8 cellular contexts compared by ENCODE assay signal in the genomic region with DNA sequence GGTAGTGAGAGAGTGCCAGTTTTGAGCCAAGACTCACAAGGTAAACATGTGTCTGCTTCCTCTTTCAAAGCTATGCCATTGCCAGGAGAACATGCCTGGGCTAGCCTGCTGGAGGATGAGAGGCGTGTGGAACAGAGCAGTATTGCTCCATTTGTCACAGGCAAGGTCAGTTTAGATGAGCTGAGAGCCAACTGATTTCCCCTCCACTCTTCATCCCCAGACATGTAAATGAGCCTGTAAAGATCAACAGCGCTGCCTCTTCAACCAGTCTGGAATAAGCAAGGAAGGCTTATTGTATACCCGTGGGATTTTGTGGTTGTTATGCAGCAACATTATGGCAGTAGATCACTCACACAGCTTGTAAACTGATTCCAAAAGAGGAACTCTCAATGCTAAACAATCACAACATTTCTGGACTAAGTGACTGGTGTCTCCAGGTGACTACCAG. TPM values are rescaled to one million over a fixed set of nuclear protein-coding genes. Genes with fewer than 3 reads are reported as not detected.
A peak's percentile ranks its signal among the peaks of the same experiment; 100 is the strongest.
DNase-seq lines count a peak whose midpoint lies in the region; ATAC-seq and TF ChIP-seq lines count a peak whose summit lies in the region.

No MANE protein-coding gene starts in this region.

- peak overlapping the region; percentile 34 for H3K56ac ChIP-seq in mesendoderm (ENCODE audit: low read length)

- H2BK15ac ChIP-seq in mesendoderm (replicated peaks; ENCODE audit: low read depth) = no peak overlapping the region

- no peak overlapping the region for H3K4ac ChIP-seq in mesendoderm (ENCODE audit: low read depth, low read length)

- H3K79me2 ChIP-seq in mesendoderm (ENCODE audit: control insufficient read depth, insufficient read depth, low read length) = no peaks in the 10 kb centered on the region

- no peak overlapping the region for H3K4me3 ChIP-seq in mesendoderm (ENCODE audit: low read length)
- H3K4me3 ChIP-seq in coronary artery = no peak overlapping the region
- H3K4me3 ChIP-seq in spleen = no peak overlapping the region

- no peak overlapping the region for H3K9ac ChIP-seq in mesendoderm (ENCODE audit: low read length)

- intact Hi-C loops in spleen (cut with DNase I; ENCODE audit: low total_unique reads) = no loop called here

- no peak overlapping the region for H2AK5ac ChIP-seq in mesendoderm (ENCODE audit: low read length)

- H3K18ac ChIP-seq in mesendoderm (ENCODE audit: low read length) = peak overlapping the region; percentile 52

- H3K4me2 ChIP-seq in mesendoderm (ENCODE audit: low read length) = no peak overlapping the region

- H3K27me3 ChIP-seq in mesendoderm (ENCODE audit: insufficient read depth, low read length, poor library complexity) (no peaks in the 10 kb centered on the region), spleen (replicated peaks in 1 of 7) (peaks cover 0 to 14% (median 4%) of the 10 kb centered on the region in 7 donors)

- H4K5ac ChIP-seq in mesendoderm (ENCODE audit: low read length) = no peak overlapping the region

- peak overlapping the region; percentile 28 for H2BK5ac ChIP-seq in mesendoderm (ENCODE audit: low read length)

- WGBS in mesendoderm (ENCODE audit: extremely low coverage, insufficient coverage, low lambda C conversion rate) = no CpG with 5 or more reads among the region's 3 CpGs
- 36 to 67% (median 57%) methylated on average over 3 of the region's 3 CpGs for WGBS in spleen, 5 donors

- H3K36me3 ChIP-seq in mesendoderm (ENCODE audit: control insufficient read depth, insufficient read depth, low read length) = no peaks in the 10 kb centered on the region
- H3K36me3 ChIP-seq in spleen = no peaks in the 10 kb centered on the region

- ATAC-seq in GM18873 (IDR thresholded peaks at IDR 0.05; ENCODE audit: low FRiP score, unreplicated experiment) (peak; percentile 58), HG03439 (IDR thresholded peaks at IDR 0.05; ENCODE audit: unreplicated experiment) (peak; percentile 84)

- H2BK120ac ChIP-seq in mesendoderm (ENCODE audit: low read depth, low read length) = peak overlapping the region; percentile 93

- H3K27ac ChIP-seq in mesendoderm (ENCODE audit: low read depth, low read length) (peak overlapping the region; percentile 3), coronary artery (no peak overlapping the region), spleen (no peak overlapping the region)

- no peak for TF ChIP-seq CTCF in coronary artery (IDR thresholded peaks at IDR 0.05)
- TF ChIP-seq CTCF in spleen (IDR thresholded peaks at IDR 0.05 in 8 of 11, conservative IDR thresholded peaks at IDR 0.05 in 3 of 11) = no peak

- H3K4me1 ChIP-seq in mesendoderm (ENCODE audit: control insufficient read depth, low read depth, low read length) (peaks cover 20% of the 10 kb centered on the region), spleen (no peaks in the 10 kb centered on the region)

- H3K23ac ChIP-seq in mesendoderm (ENCODE audit: low read length) = no peak overlapping the region

- no peaks in the 10 kb centered on the region for H3K79me1 ChIP-seq in mesendoderm (ENCODE audit: low read length)

- no peaks in the 10 kb centered on the region for H3K9me3 ChIP-seq in spleen

- DNase-seq in SIG-M5 (lab: John Stamatoyannopoulos, UW) (peak; percentile 28), mesendoderm (peak; percentile 75), coronary artery (ENCODE audit: low spot score) (no peak), NAMALWA (ENCODE audit: low spot score) (no peak), spleen (no peak)
- no peak for DNase-seq in stimulated activated CD4-positive, alpha-beta T cell treated with anti-CD3 and anti-CD28 coated beads, Interleukin-2, amount 100 ng/mL, for 24 hours

- no peak overlapping the region for H4K8ac ChIP-seq in mesendoderm (ENCODE audit: low read depth, low read length)

- no peak for TF ChIP-seq POLR2A in spleen (IDR thresholded peaks at IDR 0.05)

RNA-seq across cellular contexts. Expression of a gene that starts 8.2 kb away (rescaled TPM):
- polyA plus RNA-seq in mesendoderm (2013, experiment 1 of 2) = 2.8 TPM
- polyA plus RNA-seq in mesendoderm (2013, experiment 2 of 2) = 3.1 TPM
- total RNA-seq in spleen = under 1 TPM in 5 of 7 donors, not detected in 2; 0.13 to 0.88 (median 0.58) TPM
- polyA plus RNA-seq in spleen = under 1 TPM; 0.02 to 0.06 (median 0.02) TPM

Comparison
In these comparisons a context has a peak if more than half of its experiments do, and no peak if none do; other contexts are left out.
1. DNase-seq: peak in SIG-M5 (single experiment) and mesendoderm (single experiment); none in coronary artery (single experiment), NAMALWA (single experiment), stimulated activated CD4-positive, alpha-beta T cell treated with anti-CD3 and anti-CD28 coated beads, Interleukin-2, amount 100 ng/mL, for 24 hours (0 of 2) and spleen (single experiment).